Comparison of ENCODE assay signal across 3 cellular contexts in the genomic region with DNA sequence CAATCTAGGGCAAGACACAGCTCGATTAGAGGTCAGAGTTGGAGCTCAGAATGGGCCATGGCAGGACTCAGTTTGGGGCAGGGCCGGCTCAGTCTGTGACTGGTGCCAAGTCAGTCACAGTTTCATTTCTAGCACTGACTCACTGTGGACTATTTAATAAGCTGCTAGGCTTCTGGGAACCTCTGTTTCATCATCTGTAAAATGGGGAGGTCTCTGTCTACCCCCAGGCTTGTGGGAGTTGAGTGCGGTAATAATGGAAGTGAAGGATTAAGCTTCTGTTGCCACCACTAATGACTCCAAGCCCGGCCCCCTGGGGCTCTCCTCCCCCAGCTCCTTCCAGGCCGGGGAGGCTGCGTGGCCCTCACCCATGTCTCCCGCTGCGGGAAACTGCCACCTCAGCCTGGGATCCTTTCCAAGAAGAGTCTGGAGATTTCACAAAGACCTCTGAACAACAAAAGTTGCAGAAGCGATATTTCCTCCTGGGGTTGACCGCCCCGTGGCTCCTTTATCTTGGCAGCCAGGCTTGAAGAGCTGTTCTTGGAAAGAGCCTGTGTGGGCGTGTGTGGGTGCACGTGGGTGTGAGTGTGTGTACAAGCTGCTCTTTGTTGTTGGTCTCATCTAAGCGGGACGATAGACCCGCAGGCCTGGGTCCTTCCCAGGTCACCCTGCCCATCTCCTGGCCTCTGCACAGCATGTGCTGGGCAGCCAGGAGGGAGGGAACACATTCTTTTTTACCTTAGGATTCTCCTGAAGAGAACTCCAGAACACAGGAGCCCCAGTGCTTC.
TF ChIP-seq lines count a peak whose summit lies in the region.

No MANE protein-coding gene starts in this region.

TF ChIP-seq in SK-N-SH, 30 proteins besides CTCF, POLR2A, EP300 and RAD21:
- TF ChIP-seq ELF1 (IDR thresholded peaks at IDR 0.05) (no peak), RFX5 (IDR thresholded peaks at IDR 0.05; ENCODE audit: low read length) (no peak), NFIC (IDR thresholded peaks at IDR 0.05; ENCODE audit: borderline replicate concordance) (no peak; the same call in 1 of the 2 replicates), SMC3 (IDR thresholded peaks at IDR 0.05; ENCODE audit: low read depth, low read length) (no peak)
- TF ChIP-seq, protein P1, sequence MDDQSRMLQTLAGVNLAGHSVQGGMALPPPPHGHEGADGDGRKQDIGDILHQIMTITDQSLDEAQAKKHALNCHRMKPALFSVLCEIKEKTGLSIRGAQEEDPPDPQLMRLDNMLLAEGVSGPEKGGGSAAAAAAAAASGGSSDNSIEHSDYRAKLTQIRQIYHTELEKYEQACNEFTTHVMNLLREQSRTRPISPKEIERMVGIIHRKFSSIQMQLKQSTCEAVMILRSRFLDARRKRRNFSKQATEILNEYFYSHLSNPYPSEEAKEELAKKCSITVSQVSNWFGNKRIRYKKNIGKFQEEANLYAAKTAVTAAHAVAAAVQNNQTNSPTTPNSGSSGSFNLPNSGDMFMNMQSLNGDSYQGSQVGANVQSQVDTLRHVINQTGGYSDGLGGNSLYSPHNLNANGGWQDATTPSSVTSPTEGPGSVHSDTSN (IDR thresholded peaks at IDR 0.05): no peak

TF ChIP-seq in SK-N-SH treated with all-trans-retinoic acid at 6 μM for 48 hours, 23 proteins besides CTCF, POLR2A, EP300 and RAD21 (continues in another document):
- TF ChIP-seq GLIS3 (CRISPR knock-in tag; IDR thresholded peaks at IDR 0.05) (no peak), ZNF70 (CRISPR knock-in tag; IDR thresholded peaks at IDR 0.05) (no peak), CSDC2 (CRISPR knock-in tag; IDR thresholded peaks at IDR 0.05) (no peak), ZNF8 (CRISPR knock-in tag; IDR thresholded peaks at IDR 0.05) (no peak), ESRRG (CRISPR knock-in tag; IDR thresholded peaks at IDR 0.05) (no peak), ZNF565 (CRISPR knock-in tag; conservative IDR thresholded peaks at IDR 0.05; ENCODE audit: low read depth) (no peak), ARNTL (CRISPR knock-in tag; IDR thresholded peaks at IDR 0.05; ENCODE audit: borderline replicate concordance, low read depth) (no peak), ISL1 (CRISPR knock-in tag; IDR thresholded peaks at IDR 0.05) (no peak), OSR1 (CRISPR knock-in tag; IDR thresholded peaks at IDR 0.05) (no peak), ZFP30 (CRISPR knock-in tag; IDR thresholded peaks at IDR 0.05) (no peak), TOX (CRISPR knock-in tag; IDR thresholded peaks at IDR 0.05; ENCODE audit: borderline replicate concordance) (no peak)
- TF ChIP-seq, protein P2, sequence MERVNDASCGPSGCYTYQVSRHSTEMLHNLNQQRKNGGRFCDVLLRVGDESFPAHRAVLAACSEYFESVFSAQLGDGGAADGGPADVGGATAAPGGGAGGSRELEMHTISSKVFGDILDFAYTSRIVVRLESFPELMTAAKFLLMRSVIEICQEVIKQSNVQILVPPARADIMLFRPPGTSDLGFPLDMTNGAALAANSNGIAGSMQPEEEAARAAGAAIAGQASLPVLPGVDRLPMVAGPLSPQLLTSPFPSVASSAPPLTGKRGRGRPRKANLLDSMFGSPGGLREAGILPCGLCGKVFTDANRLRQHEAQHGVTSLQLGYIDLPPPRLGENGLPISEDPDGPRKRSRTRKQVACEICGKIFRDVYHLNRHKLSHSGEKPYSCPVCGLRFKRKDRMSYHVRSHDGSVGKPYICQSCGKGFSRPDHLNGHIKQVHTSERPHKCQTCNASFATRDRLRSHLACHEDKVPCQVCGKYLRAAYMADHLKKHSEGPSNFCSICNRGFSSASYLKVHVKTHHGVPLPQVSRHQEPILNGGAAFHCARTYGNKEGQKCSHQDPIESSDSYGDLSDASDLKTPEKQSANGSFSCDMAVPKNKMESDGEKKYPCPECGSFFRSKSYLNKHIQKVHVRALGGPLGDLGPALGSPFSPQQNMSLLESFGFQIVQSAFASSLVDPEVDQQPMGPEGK (CRISPR knock-in tag; IDR thresholded peaks at IDR 0.05; ENCODE audit: borderline replicate concordance): no peak
- TF ChIP-seq, protein P3, sequence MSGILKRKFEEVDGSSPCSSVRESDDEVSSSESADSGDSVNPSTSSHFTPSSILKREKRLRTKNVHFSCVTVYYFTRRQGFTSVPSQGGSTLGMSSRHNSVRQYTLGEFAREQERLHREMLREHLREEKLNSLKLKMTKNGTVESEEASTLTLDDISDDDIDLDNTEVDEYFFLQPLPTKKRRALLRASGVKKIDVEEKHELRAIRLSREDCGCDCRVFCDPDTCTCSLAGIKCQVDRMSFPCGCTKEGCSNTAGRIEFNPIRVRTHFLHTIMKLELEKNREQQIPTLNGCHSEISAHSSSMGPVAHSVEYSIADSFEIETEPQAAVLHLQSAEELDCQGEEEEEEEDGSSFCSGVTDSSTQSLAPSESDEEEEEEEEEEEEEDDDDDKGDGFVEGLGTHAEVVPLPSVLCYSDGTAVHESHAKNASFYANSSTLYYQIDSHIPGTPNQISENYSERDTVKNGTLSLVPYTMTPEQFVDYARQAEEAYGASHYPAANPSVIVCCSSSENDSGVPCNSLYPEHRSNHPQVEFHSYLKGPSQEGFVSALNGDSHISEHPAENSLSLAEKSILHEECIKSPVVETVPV (CRISPR knock-in tag; IDR thresholded peaks at IDR 0.05): no peak
- TF ChIP-seq, protein P4, sequence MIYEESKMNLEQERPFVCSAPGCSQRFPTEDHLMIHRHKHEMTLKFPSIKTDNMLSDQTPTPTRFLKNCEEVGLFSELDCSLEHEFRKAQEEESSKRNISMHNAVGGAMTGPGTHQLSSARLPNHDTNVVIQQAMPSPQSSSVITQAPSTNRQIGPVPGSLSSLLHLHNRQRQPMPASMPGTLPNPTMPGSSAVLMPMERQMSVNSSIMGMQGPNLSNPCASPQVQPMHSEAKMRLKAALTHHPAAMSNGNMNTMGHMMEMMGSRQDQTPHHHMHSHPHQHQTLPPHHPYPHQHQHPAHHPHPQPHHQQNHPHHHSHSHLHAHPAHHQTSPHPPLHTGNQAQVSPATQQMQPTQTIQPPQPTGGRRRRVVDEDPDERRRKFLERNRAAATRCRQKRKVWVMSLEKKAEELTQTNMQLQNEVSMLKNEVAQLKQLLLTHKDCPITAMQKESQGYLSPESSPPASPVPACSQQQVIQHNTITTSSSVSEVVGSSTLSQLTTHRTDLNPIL (CRISPR knock-in tag; IDR thresholded peaks at IDR 0.05; ENCODE audit: low read depth): no peak
- TF ChIP-seq, protein P5, sequence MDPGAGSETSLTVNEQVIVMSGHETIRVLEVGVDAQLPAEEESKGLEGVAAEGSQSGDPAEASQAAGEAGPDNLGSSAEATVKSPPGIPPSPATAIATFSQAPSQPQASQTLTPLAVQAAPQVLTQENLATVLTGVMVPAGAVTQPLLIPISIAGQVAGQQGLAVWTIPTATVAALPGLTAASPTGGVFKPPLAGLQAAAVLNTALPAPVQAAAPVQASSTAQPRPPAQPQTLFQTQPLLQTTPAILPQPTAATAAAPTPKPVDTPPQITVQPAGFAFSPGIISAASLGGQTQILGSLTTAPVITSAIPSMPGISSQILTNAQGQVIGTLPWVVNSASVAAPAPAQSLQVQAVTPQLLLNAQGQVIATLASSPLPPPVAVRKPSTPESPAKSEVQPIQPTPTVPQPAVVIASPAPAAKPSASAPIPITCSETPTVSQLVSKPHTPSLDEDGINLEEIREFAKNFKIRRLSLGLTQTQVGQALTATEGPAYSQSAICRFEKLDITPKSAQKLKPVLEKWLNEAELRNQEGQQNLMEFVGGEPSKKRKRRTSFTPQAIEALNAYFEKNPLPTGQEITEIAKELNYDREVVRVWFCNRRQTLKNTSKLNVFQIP (CRISPR knock-in tag; IDR thresholded peaks at IDR 0.05; ENCODE audit: borderline replicate concordance, low read depth): no peak

TF ChIP-seq in HepG2, 621 proteins besides CTCF, POLR2A, EP300 and RAD21:
- TF ChIP-seq BCL6 (CRISPR knock-in tag; IDR thresholded peaks at IDR 0.05) (peak; percentile 75), KMT2B (CRISPR knock-in tag; IDR thresholded peaks at IDR 0.05) (no peak)
